1 cellular context compared by ENCODE assay signal in genomic region chr4:186829740-186830449, GRCh38.
TF ChIP-seq lines count a peak whose summit lies in the region.

No MANE protein-coding gene starts in this region.

TF ChIP-seq in K562, 482 proteins besides CTCF, POLR2A, EP300 and RAD21 (continued from another document and continues in another):
- TF ChIP-seq FOXM1 (IDR thresholded peaks at IDR 0.05; ENCODE audit: low read depth) = no peak
- no peak for TF ChIP-seq FOXM1 (CRISPR knock-in tag; IDR thresholded peaks at IDR 0.05; ENCODE audit: low read depth)
- no peak for TF ChIP-seq ZKSCAN1 (IDR thresholded peaks at IDR 0.05; ENCODE audit: low read depth, low read length)
- no peak for TF ChIP-seq HLTF (IDR thresholded peaks at IDR 0.05)
- no peak for TF ChIP-seq NONO (IDR thresholded peaks at IDR 0.05; ENCODE audit: low read depth in 2 of 2, low read length in 1 of 2)
- no peak for TF ChIP-seq MAFK (IDR thresholded peaks at IDR 0.05; ENCODE audit: low read length)
- TF ChIP-seq BMI1 (IDR thresholded peaks at IDR 0.05; ENCODE audit: low read length) = no peak
- no peak for TF ChIP-seq CBX8 (IDR thresholded peaks at IDR 0.05; ENCODE audit: borderline replicate concordance, extremely low read depth, low read depth, low read length, poor library complexity, severe bottlenecking)
- TF ChIP-seq YY1 (IDR thresholded peaks at IDR 0.05; ENCODE audit: borderline replicate concordance in 1 of 3, control insufficient read depth in 1 of 3, extremely low read depth in 1 of 3, insufficient read depth in 3 of 3, insufficient read length in 1 of 3, insufficient replicate concordance in 2 of 3, low read depth in 1 of 3, low read length in 2 of 3) = no peak
- TF ChIP-seq, protein P1, sequence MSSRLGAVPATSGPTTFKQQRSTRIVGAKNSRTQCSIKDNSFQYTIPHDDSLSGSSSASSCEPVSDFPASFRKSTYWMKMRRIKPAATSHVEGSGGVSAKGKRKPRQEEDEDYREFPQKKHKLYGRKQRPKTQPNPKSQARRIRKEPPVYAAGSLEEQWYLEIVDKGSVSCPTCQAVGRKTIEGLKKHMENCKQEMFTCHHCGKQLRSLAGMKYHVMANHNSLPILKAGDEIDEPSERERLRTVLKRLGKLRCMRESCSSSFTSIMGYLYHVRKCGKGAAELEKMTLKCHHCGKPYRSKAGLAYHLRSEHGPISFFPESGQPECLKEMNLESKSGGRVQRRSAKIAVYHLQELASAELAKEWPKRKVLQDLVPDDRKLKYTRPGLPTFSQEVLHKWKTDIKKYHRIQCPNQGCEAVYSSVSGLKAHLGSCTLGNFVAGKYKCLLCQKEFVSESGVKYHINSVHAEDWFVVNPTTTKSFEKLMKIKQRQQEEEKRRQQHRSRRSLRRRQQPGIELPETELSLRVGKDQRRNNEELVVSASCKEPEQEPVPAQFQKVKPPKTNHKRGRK (tag; IDR thresholded peaks at IDR 0.05) = no peak
- no peak for TF ChIP-seq ZBTB49 (CRISPR knock-in tag; IDR thresholded peaks at IDR 0.05; ENCODE audit: borderline replicate concordance)
- no peak for TF ChIP-seq HSF4 (CRISPR knock-in tag; IDR thresholded peaks at IDR 0.05; ENCODE audit: borderline replicate concordance)
- TF ChIP-seq ZNF717 (CRISPR knock-in tag; IDR thresholded peaks at IDR 0.05) = no peak
- TF ChIP-seq MCM7 (IDR thresholded peaks at IDR 0.05) = no peak
- TF ChIP-seq ILK (tag; IDR thresholded peaks at IDR 0.05; ENCODE audit: borderline replicate concordance, low read depth) = no peak
- no peak for TF ChIP-seq NR2F6 (CRISPR knock-in tag; IDR thresholded peaks at IDR 0.05)
- TF ChIP-seq, protein P2, sequence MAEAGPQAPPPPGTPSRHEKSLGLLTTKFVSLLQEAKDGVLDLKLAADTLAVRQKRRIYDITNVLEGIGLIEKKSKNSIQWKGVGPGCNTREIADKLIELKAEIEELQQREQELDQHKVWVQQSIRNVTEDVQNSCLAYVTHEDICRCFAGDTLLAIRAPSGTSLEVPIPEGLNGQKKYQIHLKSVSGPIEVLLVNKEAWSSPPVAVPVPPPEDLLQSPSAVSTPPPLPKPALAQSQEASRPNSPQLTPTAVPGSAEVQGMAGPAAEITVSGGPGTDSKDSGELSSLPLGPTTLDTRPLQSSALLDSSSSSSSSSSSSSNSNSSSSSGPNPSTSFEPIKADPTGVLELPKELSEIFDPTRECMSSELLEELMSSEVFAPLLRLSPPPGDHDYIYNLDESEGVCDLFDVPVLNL (CRISPR knock-in tag; IDR thresholded peaks at IDR 0.05; ENCODE audit: low read depth) = no peak
- TF ChIP-seq NBN (IDR thresholded peaks at IDR 0.05; ENCODE audit: low read depth) = no peak; the same call in 1 of the 2 replicates
- no peak for TF ChIP-seq SIX5 (IDR thresholded peaks at IDR 0.05; ENCODE audit: borderline replicate concordance in 1 of 2, insufficient read depth in 1 of 2, low read depth in 1 of 2, low read length in 2 of 2)
- TF ChIP-seq ZFP91 (CRISPR knock-in tag; IDR thresholded peaks at IDR 0.05) = no peak
- TF ChIP-seq MITF (IDR thresholded peaks at IDR 0.05) = no peak
- TF ChIP-seq SMARCE1 (IDR thresholded peaks at IDR 0.05) = peak; percentile 97
- no peak for TF ChIP-seq HNRNPUL1 (IDR thresholded peaks at IDR 0.05; ENCODE audit: low read length)
- no peak for TF ChIP-seq TAF9B (IDR thresholded peaks at IDR 0.05; ENCODE audit: partially characterized antibody)
- peak; percentile 60 for TF ChIP-seq ATF7 (IDR thresholded peaks at IDR 0.05)
- TF ChIP-seq, protein P3, sequence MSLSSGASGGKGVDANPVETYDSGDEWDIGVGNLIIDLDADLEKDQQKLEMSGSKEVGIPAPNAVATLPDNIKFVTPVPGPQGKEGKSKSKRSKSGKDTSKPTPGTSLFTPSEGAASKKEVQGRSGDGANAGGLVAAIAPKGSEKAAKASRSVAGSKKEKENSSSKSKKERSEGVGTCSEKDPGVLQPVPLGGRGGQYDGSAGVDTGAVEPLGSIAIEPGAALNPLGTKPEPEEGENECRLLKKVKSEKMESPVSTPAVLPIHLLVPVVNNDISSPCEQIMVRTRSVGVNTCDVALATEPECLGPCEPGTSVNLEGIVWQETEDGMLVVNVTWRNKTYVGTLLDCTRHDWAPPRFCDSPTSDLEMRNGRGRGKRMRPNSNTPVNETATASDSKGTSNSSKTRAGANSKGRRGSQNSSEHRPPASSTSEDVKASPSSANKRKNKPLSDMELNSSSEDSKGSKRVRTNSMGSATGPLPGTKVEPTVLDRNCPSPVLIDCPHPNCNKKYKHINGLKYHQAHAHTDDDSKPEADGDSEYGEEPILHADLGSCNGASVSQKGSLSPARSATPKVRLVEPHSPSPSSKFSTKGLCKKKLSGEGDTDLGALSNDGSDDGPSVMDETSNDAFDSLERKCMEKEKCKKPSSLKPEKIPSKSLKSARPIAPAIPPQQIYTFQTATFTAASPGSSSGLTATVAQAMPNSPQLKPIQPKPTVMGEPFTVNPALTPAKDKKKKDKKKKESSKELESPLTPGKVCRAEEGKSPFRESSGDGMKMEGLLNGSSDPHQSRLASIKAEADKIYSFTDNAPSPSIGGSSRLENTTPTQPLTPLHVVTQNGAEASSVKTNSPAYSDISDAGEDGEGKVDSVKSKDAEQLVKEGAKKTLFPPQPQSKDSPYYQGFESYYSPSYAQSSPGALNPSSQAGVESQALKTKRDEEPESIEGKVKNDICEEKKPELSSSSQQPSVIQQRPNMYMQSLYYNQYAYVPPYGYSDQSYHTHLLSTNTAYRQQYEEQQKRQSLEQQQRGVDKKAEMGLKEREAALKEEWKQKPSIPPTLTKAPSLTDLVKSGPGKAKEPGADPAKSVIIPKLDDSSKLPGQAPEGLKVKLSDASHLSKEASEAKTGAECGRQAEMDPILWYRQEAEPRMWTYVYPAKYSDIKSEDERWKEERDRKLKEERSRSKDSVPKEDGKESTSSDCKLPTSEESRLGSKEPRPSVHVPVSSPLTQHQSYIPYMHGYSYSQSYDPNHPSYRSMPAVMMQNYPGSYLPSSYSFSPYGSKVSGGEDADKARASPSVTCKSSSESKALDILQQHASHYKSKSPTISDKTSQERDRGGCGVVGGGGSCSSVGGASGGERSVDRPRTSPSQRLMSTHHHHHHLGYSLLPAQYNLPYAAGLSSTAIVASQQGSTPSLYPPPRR (CRISPR knock-in tag; IDR thresholded peaks at IDR 0.05; ENCODE audit: borderline replicate concordance) = no peak
- peak; percentile 95 for TF ChIP-seq ATF3 (IDR thresholded peaks at IDR 0.05)
- no peak for TF ChIP-seq ATF3 (CRISPR knock-in tag; conservative IDR thresholded peaks at IDR 0.05)
- no peak for TF ChIP-seq ZNF507 (tag; conservative IDR thresholded peaks at IDR 0.05)
- TF ChIP-seq SIRT6 (IDR thresholded peaks at IDR 0.05; ENCODE audit: low read depth, low read length) = no peak
- TF ChIP-seq CEBPZ (IDR thresholded peaks at IDR 0.05; ENCODE audit: borderline replicate concordance, low read depth, low read length) = no peak
- TF ChIP-seq NFXL1 (CRISPR knock-in tag; IDR thresholded peaks at IDR 0.05) = no peak
- TF ChIP-seq TSC22D4 (tag; IDR thresholded peaks at IDR 0.05) = no peak
- TF ChIP-seq ZNF668 (CRISPR knock-in tag; IDR thresholded peaks at IDR 0.05) = no peak
- TF ChIP-seq SRSF3 (IDR thresholded peaks at IDR 0.05; ENCODE audit: insufficient read depth, low read length) = no peak
- TF ChIP-seq FOXK2 (conservative IDR thresholded peaks at IDR 0.05 in 1 of 2, IDR thresholded peaks at IDR 0.05 in 1 of 2; ENCODE audit: low read depth in 2 of 2) = peak in 1 of 2 experiments; percentile 36; a peak in 2 of 4 replicates
- TF ChIP-seq ZNF197 (CRISPR knock-in tag; IDR thresholded peaks at IDR 0.05; ENCODE audit: low read depth) = no peak
- no peak for TF ChIP-seq ZNF140 (CRISPR knock-in tag; IDR thresholded peaks at IDR 0.05)
- TF ChIP-seq CREM (IDR thresholded peaks at IDR 0.05; ENCODE audit: low read depth) = peak; percentile 83
- TF ChIP-seq, protein P4, sequence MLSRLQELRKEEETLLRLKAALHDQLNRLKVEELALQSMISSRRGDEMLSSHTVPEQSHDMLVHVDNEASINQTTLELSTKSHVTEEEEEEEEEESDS (CRISPR knock-in tag; IDR thresholded peaks at IDR 0.05) = no peak
- no peak for TF ChIP-seq ZNF274 (IDR thresholded peaks at IDR 0.05; ENCODE audit: borderline replicate concordance, low read depth, low read length)
- no peak for TF ChIP-seq CHD4 (IDR thresholded peaks at IDR 0.05; ENCODE audit: insufficient read depth, insufficient replicate concordance, low read depth, low read length, poor library complexity, severe bottlenecking)
- TF ChIP-seq MEIS2 (IDR thresholded peaks at IDR 0.05; ENCODE audit: partially characterized antibody) = peak; percentile 94
- TF ChIP-seq CEBPG (CRISPR knock-in tag; IDR thresholded peaks at IDR 0.05) = no peak
- no peak for TF ChIP-seq CEBPG (tag; conservative IDR thresholded peaks at IDR 0.05 in 1 of 2, IDR thresholded peaks at IDR 0.05 in 1 of 2)
- TF ChIP-seq EGR1 (conservative IDR thresholded peaks at IDR 0.05) = no peak
- no peak for TF ChIP-seq COPS2 (conservative IDR thresholded peaks at IDR 0.05)
- TF ChIP-seq, protein P5, sequence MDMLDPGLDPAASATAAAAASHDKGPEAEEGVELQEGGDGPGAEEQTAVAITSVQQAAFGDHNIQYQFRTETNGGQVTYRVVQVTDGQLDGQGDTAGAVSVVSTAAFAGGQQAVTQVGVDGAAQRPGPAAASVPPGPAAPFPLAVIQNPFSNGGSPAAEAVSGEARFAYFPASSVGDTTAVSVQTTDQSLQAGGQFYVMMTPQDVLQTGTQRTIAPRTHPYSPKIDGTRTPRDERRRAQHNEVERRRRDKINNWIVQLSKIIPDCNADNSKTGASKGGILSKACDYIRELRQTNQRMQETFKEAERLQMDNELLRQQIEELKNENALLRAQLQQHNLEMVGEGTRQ (CRISPR knock-in tag; IDR thresholded peaks at IDR 0.05) = no peak
- TF ChIP-seq ZNF41 (CRISPR knock-in tag; conservative IDR thresholded peaks at IDR 0.05) = no peak
- no peak for TF ChIP-seq CXXC5 (CRISPR knock-in tag; IDR thresholded peaks at IDR 0.05)
- TF ChIP-seq SREBF1 (IDR thresholded peaks at IDR 0.05; ENCODE audit: borderline replicate concordance, low read depth, low read length) = no peak
